1 cellular context compared by ENCODE assay signal in genomic region chr1:145891587-145892485, GRCh38.
TF ChIP-seq lines count a peak whose summit lies in the region.

No MANE protein-coding gene starts in this region.

TF ChIP-seq in HepG2, 621 proteins besides CTCF, POLR2A, EP300 and RAD21 (continued from another document and continues in another):
- peak; percentile 81 for TF ChIP-seq ZNF574 (CRISPR knock-in tag; IDR thresholded peaks at IDR 0.05)
- TF ChIP-seq FOXP1 (IDR thresholded peaks at IDR 0.05), result no peak
- peak; percentile 74 for TF ChIP-seq FOXP1 (CRISPR knock-in tag; IDR thresholded peaks at IDR 0.05)
- no peak for TF ChIP-seq AGO2 (optimal IDR thresholded peaks at IDR 0.05; ENCODE audit: low read depth, low read length)
- TF ChIP-seq HOXA7 (CRISPR knock-in tag; IDR thresholded peaks at IDR 0.05), result no peak
- TF ChIP-seq ZNF703 (CRISPR knock-in tag; IDR thresholded peaks at IDR 0.05; ENCODE audit: borderline replicate concordance), result no peak
- no peak for TF ChIP-seq PCBP1 (IDR thresholded peaks at IDR 0.05; ENCODE audit: borderline replicate concordance, low read depth, low read length)
- TF ChIP-seq POGK (CRISPR knock-in tag; conservative IDR thresholded peaks at IDR 0.05), result no peak
- TF ChIP-seq ZFP82 (CRISPR knock-in tag; IDR thresholded peaks at IDR 0.05; ENCODE audit: borderline replicate concordance), result no peak
- TF ChIP-seq KAT7 (CRISPR knock-in tag; IDR thresholded peaks at IDR 0.05; ENCODE audit: borderline replicate concordance), result no peak
- no peak for TF ChIP-seq HNF1A (IDR thresholded peaks at IDR 0.05; ENCODE audit: low read depth)
- no peak; the same call in 1 of the 2 replicates for TF ChIP-seq HNF1A (CRISPR knock-in tag; IDR thresholded peaks at IDR 0.05; ENCODE audit: borderline replicate concordance)
- TF ChIP-seq NFIC (IDR thresholded peaks at IDR 0.05; ENCODE audit: low read length), result no peak; the same call in 1 of the 2 replicates
- no peak for TF ChIP-seq NKX3-1 (CRISPR knock-in tag; IDR thresholded peaks at IDR 0.05)
- TF ChIP-seq KLF11 (CRISPR knock-in tag; IDR thresholded peaks at IDR 0.05), result no peak
- TF ChIP-seq ZBTB25 (CRISPR knock-in tag; IDR thresholded peaks at IDR 0.05), result peak; percentile 75
- TF ChIP-seq MTA3 (CRISPR knock-in tag; IDR thresholded peaks at IDR 0.05), result no peak
- TF ChIP-seq HES4 (CRISPR knock-in tag; IDR thresholded peaks at IDR 0.05; ENCODE audit: borderline replicate concordance), result no peak
- TF ChIP-seq ZNF589 (CRISPR knock-in tag; conservative IDR thresholded peaks at IDR 0.05), result no peak
- peak; percentile 84; the same call in 1 of the 2 replicates for TF ChIP-seq AHDC1 (CRISPR knock-in tag; IDR thresholded peaks at IDR 0.05; ENCODE audit: borderline replicate concordance)
- peak; percentile 98 for TF ChIP-seq ETV5 (CRISPR knock-in tag; IDR thresholded peaks at IDR 0.05; ENCODE audit: borderline replicate concordance)
- no peak for TF ChIP-seq ZNF883 (CRISPR knock-in tag; IDR thresholded peaks at IDR 0.05; ENCODE audit: not compliant biosample characterization)
- TF ChIP-seq KLF12 (CRISPR knock-in tag; IDR thresholded peaks at IDR 0.05; ENCODE audit: borderline replicate concordance), result no peak; the same call in 1 of the 2 replicates
- peak; percentile 82 for TF ChIP-seq SALL1 (CRISPR knock-in tag; IDR thresholded peaks at IDR 0.05)
- peak; percentile 87; the same call in 1 of the 2 replicates for TF ChIP-seq ZKSCAN8 (CRISPR knock-in tag; IDR thresholded peaks at IDR 0.05; ENCODE audit: borderline replicate concordance)
- TF ChIP-seq HIVEP1 (CRISPR knock-in tag; IDR thresholded peaks at IDR 0.05), result no peak
- 0 out of 2 replicates have a peak, but pooled peaks have one; percentile 74 for TF ChIP-seq HOXA5 (CRISPR knock-in tag; IDR thresholded peaks at IDR 0.05)
- TF ChIP-seq ZNF724P (CRISPR knock-in tag; IDR thresholded peaks at IDR 0.05; ENCODE audit: borderline replicate concordance), result no peak
- TF ChIP-seq SMAD9 (CRISPR knock-in tag; IDR thresholded peaks at IDR 0.05), result no peak
- no peak for TF ChIP-seq CAMTA2 (CRISPR knock-in tag; IDR thresholded peaks at IDR 0.05; ENCODE audit: borderline replicate concordance)
- peak; percentile 68; the same call in 1 of the 2 replicates for TF ChIP-seq ZNF580 (CRISPR knock-in tag; IDR thresholded peaks at IDR 0.05; ENCODE audit: borderline replicate concordance, low read depth)
- TF ChIP-seq ZFP37 (CRISPR knock-in tag; IDR thresholded peaks at IDR 0.05; ENCODE audit: borderline replicate concordance), result peak; percentile 90; the same call in 1 of the 2 replicates
- TF ChIP-seq HDAC6 (IDR thresholded peaks at IDR 0.05; ENCODE audit: low read depth, low read length), result no peak
- TF ChIP-seq CCDC6 (CRISPR knock-in tag; IDR thresholded peaks at IDR 0.05), result peak; percentile 76
- TF ChIP-seq PBX3 (CRISPR knock-in tag; IDR thresholded peaks at IDR 0.05; ENCODE audit: borderline replicate concordance), result no peak
- peak; percentile 97 for TF ChIP-seq FOSL2 (CRISPR knock-in tag; IDR thresholded peaks at IDR 0.05)
- TF ChIP-seq ZNF775 (CRISPR knock-in tag; IDR thresholded peaks at IDR 0.05; ENCODE audit: borderline replicate concordance), result no peak
- TF ChIP-seq GTF3A (CRISPR knock-in tag; conservative IDR thresholded peaks at IDR 0.05), result no peak
- TF ChIP-seq ZNF704 (CRISPR knock-in tag; IDR thresholded peaks at IDR 0.05; ENCODE audit: borderline replicate concordance), result no peak
